In the genomic region with DNA sequence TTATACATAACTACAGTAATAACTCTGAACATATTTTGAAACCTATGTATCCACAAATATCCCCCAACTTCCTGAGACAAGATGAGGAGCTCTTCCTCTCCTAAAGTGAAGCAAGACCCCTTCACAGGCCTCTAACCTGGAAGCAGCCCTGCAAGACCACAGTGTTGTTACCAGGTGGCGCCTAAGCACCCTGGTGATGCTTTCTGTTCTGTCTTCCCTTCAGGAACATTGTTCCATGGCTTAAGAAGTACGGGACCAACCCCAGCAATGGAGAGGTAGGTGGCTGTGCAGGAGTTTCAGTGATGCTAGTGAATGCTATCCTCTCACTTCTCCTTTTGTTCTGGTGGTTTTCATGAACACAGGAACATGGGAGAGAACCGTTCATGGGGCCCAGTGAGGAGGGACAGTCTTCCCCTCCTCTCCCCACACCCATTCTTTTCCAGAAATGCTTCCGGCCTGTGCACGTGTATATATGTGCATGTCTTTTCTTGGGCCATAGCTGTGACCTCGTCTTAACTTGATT, we compare ENCODE assay signal across 18 cellular contexts. TPM values are rescaled to one million over a fixed set of nuclear protein-coding genes. Genes with fewer than 3 reads are reported as not detected.
"Had no signal": no experiment of that assay in that cellular context is flagged by ENCODE, and none has a peak within 500 bp of the region (broad histone marks: within the 10 kb centered on the region; RNA-seq: fewer than 3 reads in every experiment).

No MANE protein-coding gene starts in this region.

- H3K9me3 ChIP-seq: ascending aorta, colonic mucosa, lower lobe of right lung, spleen, thyroid gland had no signal

- H3K27ac ChIP-seq: ascending aorta, colonic mucosa, foreskin keratinocyte, lower lobe of right lung, spleen, thyroid gland had no signal

- H3K9me3 Mint-ChIP-seq: activated CD4-positive, alpha-beta T cell treated with anti-CD3 and anti-CD28 coated beads, Interleukin-2, amount 10 ng/mL, durations not matched to agents 24 days and 14 days; activated T-cell treated with anti-CD3 and anti-CD28 coated beads, Interleukin-2, amount 50 U/mL, for 4 hours; central memory CD8-positive, alpha-beta T cell; natural killer cell; T-helper 2 cell treated with Interferon-gamma antibody and Interleukin-4, amounts not matched to agents 5 μg/mL and 100 μg/mL, for 36 hours had no signal

- H3K27me3 Mint-ChIP-seq: activated CD4-positive, alpha-beta T cell treated with anti-CD3 and anti-CD28 coated beads, Interleukin-2, amount 10 ng/mL, durations not matched to agents 24 days and 14 days; central memory CD8-positive, alpha-beta T cell had no signal

- H3K4me3 Mint-ChIP-seq: activated CD4-positive, alpha-beta T cell treated with anti-CD3 and anti-CD28 coated beads, Interleukin-2, amount 10 ng/mL, durations not matched to agents 24 days and 14 days; activated T-cell treated with anti-CD3 and anti-CD28 coated beads, Interleukin-2, amount 50 U/mL, for 4 hours; central memory CD8-positive, alpha-beta T cell; natural killer cell; T-helper 2 cell treated with Interferon-gamma antibody and Interleukin-4, amounts not matched to agents 5 μg/mL and 100 μg/mL, for 36 hours had no signal

- H3K4me1 ChIP-seq: ascending aorta, colonic mucosa had no signal

- H3K27ac Mint-ChIP-seq: activated CD4-positive, alpha-beta T cell treated with anti-CD3 and anti-CD28 coated beads, Interleukin-2, amount 10 ng/mL, durations not matched to agents 24 days and 14 days; natural killer cell; T-helper 2 cell treated with Interferon-gamma antibody and Interleukin-4, amounts not matched to agents 5 μg/mL and 100 μg/mL, for 36 hours had no signal

- H3K27me3 ChIP-seq: ascending aorta, colonic mucosa, foreskin keratinocyte, spleen, thyroid gland had no signal

- H3K36me3 ChIP-seq: colonic mucosa had no signal

- H3K4me3 ChIP-seq: ascending aorta, colonic mucosa, lower lobe of right lung, spleen, thyroid gland had no signal

- DNase-seq: activated CD4-positive, alpha-beta T cell treated with anti-CD3 and anti-CD28 coated beads, Interleukin-2, amount 10 ng/mL, durations not matched to agents 24 days and 14 days; activated CD8-positive, alpha-beta memory T cell treated with anti-CD3 and anti-CD28 coated beads, Interleukin-2, amount 50 U/mL, for 4 hours; activated naive CD4-positive, alpha-beta T cell treated with anti-CD3 and anti-CD28 coated beads, Interleukin-2, amount 50 U/mL, for 16 hours; activated T-cell treated with anti-CD3 and anti-CD28 coated beads, Interleukin-2, amount 50 U/mL, for 4 hours; colonic mucosa; foreskin keratinocyte; glutamatergic neuron; hypothalamus; lower lobe of right lung; natural killer cell; posterior cingulate gyrus; spleen; stimulated activated naive CD4-positive, alpha-beta T cell; thyroid gland had no signal

RNA-seq across cellular contexts. Expression of a gene that starts 39.6 kb away (rescaled TPM):
- total RNA-seq: ascending aorta, renal cortical epithelial cell had no signal
